In the genomic region with DNA sequence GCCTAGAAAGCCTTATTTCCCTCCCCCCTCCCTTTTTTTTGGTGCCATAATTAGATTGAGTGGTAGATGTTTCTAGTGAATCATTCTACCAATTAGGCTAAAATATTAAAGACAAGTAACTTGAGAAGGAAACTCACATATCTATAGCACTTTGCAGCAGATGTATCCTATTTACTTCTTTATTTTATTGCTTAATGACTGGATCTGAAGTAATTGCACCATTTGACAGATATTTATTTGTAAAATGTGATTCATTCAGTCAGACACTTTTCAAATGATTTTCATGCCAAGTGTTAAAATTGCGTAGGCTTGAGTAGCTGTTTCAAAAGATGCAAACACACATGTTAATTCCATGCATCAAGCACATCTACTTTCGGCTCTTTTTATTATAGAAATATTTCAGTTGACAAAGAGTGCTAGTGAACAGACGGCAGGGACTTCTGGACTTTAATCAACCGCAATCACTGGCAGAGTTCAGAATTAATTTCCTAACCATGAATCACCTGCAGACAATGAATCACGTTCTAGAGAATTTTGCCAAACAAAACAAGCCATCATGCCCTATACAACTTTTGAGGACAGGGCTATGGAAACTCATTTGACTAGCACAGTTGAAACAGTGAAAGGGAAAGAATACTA, we compare ENCODE assay signal across 1 cellular context.
TF ChIP-seq lines count a peak whose summit lies in the region.

No MANE protein-coding gene starts in this region.

TF ChIP-seq in SK-N-SH, 30 proteins besides CTCF, POLR2A, EP300 and RAD21 (continued from another document):
- TF ChIP-seq REST (IDR thresholded peaks at IDR 0.05; ENCODE audit: low read depth, low read length) (no peak), FOSL2 (IDR thresholded peaks at IDR 0.05; ENCODE audit: borderline replicate concordance, low read depth) (peak; percentile 95), CHD2 (IDR thresholded peaks at IDR 0.05; ENCODE audit: low read length, partially characterized antibody) (no peak), RXRA (IDR thresholded peaks at IDR 0.05; ENCODE audit: borderline replicate concordance, low read depth) (peak; percentile 49; the same call in 1 of the 2 replicates), TEAD4 (IDR thresholded peaks at IDR 0.05; ENCODE audit: borderline replicate concordance, insufficient read depth) (peak; percentile 59; the same call in 1 of the 2 replicates), SMC3 (IDR thresholded peaks at IDR 0.05; ENCODE audit: low read depth, low read length) (no peak), JUND (IDR thresholded peaks at IDR 0.05) (peak; percentile 91), YY1 (IDR thresholded peaks at IDR 0.05; ENCODE audit: low read depth) (no peak), RFX5 (IDR thresholded peaks at IDR 0.05; ENCODE audit: low read length) (no peak), NRF1 (IDR thresholded peaks at IDR 0.05; ENCODE audit: low read depth, low read length) (no peak), POLR2AphosphoS5 (IDR thresholded peaks at IDR 0.05; ENCODE audit: low read depth, low read length) (peak; percentile 71; the same call in 1 of the 2 replicates)
- TF ChIP-seq, protein P1, sequence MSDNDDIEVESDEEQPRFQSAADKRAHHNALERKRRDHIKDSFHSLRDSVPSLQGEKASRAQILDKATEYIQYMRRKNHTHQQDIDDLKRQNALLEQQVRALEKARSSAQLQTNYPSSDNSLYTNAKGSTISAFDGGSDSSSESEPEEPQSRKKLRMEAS (IDR thresholded peaks at IDR 0.05; ENCODE audit: low read depth): peak; percentile 64
- TF ChIP-seq, protein P2, sequence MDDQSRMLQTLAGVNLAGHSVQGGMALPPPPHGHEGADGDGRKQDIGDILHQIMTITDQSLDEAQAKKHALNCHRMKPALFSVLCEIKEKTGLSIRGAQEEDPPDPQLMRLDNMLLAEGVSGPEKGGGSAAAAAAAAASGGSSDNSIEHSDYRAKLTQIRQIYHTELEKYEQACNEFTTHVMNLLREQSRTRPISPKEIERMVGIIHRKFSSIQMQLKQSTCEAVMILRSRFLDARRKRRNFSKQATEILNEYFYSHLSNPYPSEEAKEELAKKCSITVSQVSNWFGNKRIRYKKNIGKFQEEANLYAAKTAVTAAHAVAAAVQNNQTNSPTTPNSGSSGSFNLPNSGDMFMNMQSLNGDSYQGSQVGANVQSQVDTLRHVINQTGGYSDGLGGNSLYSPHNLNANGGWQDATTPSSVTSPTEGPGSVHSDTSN (IDR thresholded peaks at IDR 0.05): peak; percentile 90
TF ChIP-seq in SK-N-SH: peak in this region for 10.
